In genomic region chr16:65756163-65756562, GRCh38 we compare ENCODE assay signal across 18 cellular contexts.
"Had no signal": no experiment of that assay in that cellular context is flagged by ENCODE, and none has a peak within 500 bp of the region (broad histone marks: within the 10 kb centered on the region; RNA-seq: fewer than 3 reads in every experiment).

No MANE protein-coding gene starts in this region.

- DNase-seq: effector CD4-positive, alpha-beta T cell; endodermal cell; erythroblast; foreskin keratinocyte; left ventricle myocardium inferior; mesenchymal stem cell; naive B cell; posterior cingulate gyrus; sigmoid colon; stimulated activated CD4-positive, alpha-beta T cell treated with anti-CD3 and anti-CD28 coated beads, Interleukin-12 subunit alpha, Interleukin-12 subunit beta, amount 100 ng/mL, for 4 hours; stimulated activated naive CD4-positive, alpha-beta T cell; upper lobe of right lung had no signal

- H3K4me1 ChIP-seq: foreskin keratinocyte, left ventricle myocardium inferior, right atrium auricular region, upper lobe of right lung had no signal

- H3K27ac ChIP-seq: coronary artery, foreskin keratinocyte, left ventricle myocardium inferior, right atrium auricular region, skin epidermis had no signal

- H3K9me3 ChIP-seq: left ventricle myocardium inferior, right atrium auricular region, sigmoid colon, upper lobe of right lung had no signal

- ATAC-seq: foreskin keratinocyte, upper lobe of right lung had no signal

- H3K4me3 ChIP-seq: coronary artery, left ventricle myocardium inferior, lung, right atrium auricular region, sigmoid colon, skin epidermis, upper lobe of right lung had no signal

- H3K27me3 ChIP-seq: right atrium auricular region, sigmoid colon, upper lobe of right lung had no signal

- H3K36me3 ChIP-seq: left ventricle myocardium inferior, right atrium auricular region, sigmoid colon, upper lobe of right lung had no signal

- H3K36me3 Mint-ChIP-seq: naive B cell had no signal

- H3K4me3 Mint-ChIP-seq: endodermal cell, naive B cell had no signal

- H3K27ac Mint-ChIP-seq: endodermal cell, naive B cell had no signal

- FAIRE-seq: endothelial cell of umbilical vein, kidney had no signal

- H3K4me1 Mint-ChIP-seq: naive B cell had no signal

- H3K9me3 Mint-ChIP-seq: endodermal cell had no signal
